20 cellular contexts compared by ENCODE assay signal in genomic region chr7:69736411-69736810, GRCh38.
DNase-seq lines count a peak whose midpoint lies in the region; FAIRE-seq lines count a peak whose summit lies in the region.
"Had no signal": no experiment of that assay in that cellular context is flagged by ENCODE, and none has a peak within 500 bp of the region (broad histone marks: within the 10 kb centered on the region; RNA-seq: fewer than 3 reads in every experiment).

No MANE protein-coding gene starts in this region.

- DNase-seq in NCI-H748 (lab: John Stamatoyannopoulos, UW; ENCODE audit: unreplicated experiment) (peak; percentile 21), NCI-H748 treated with DMSO at 0.1 percent for 48 hours (lab: John Stamatoyannopoulos, UW) (no peak), NCI-H1417 treated with DMSO at 0.1 percent for 48 hours (lab: John Stamatoyannopoulos, UW) (peak; percentile 34), NCI-H69 (lab: John Stamatoyannopoulos, UW) (peak; percentile 60), cerebellar cortex (ENCODE audit: low spot score) (no peak), AG20443 (ENCODE audit: low spot score) (no peak), frontal cortex (ENCODE audit: low spot score in 2 of 2) (no peak)
- DNase-seq: Calu3; CD4-positive, alpha-beta memory T cell; GDM1; GOT3; NCI-H1048; NCI-H2029; NCI-H446; PC-3; SJCRH30; SW 1271 had no signal

- FAIRE-seq in frontal cortex (lab: Jason Lieb, UNC), result no peak
- FAIRE-seq: GM12878, GM18507, TTC549 had no signal

Comparison
In these comparisons a context has a peak if more than half of its experiments do, and no peak if none do; other contexts are left out.
1. DNase-seq: peak in NCI-H748 (single experiment), NCI-H1417 treated with DMSO at 0.1 percent for 48 hours (single experiment) and NCI-H69 (single experiment); none in NCI-H748 treated with DMSO at 0.1 percent for 48 hours (single experiment), cerebellar cortex (single experiment), AG20443 (single experiment) and frontal cortex (0 of 2).